In genomic region chr11:111691731-111692130, GRCh38 we compare ENCODE assay signal across 21 cellular contexts.
"Had no signal": no experiment of that assay in that cellular context is flagged by ENCODE, and none has a peak within 500 bp of the region (broad histone marks: within the 10 kb centered on the region; RNA-seq: fewer than 3 reads in every experiment).

No MANE protein-coding gene starts in this region.

- H3K4me3 Mint-ChIP-seq: activated naive CD4-positive, alpha-beta T cell treated with anti-CD3 and anti-CD28 coated beads for 36 hours; activated T-cell treated with anti-CD3 and anti-CD28 coated beads, Interleukin-2, amount 50 U/mL, for 4 hours; natural killer cell; stimulated activated effector memory CD8-positive, alpha-beta T cell treated with anti-CD3 and anti-CD28 coated beads, Interleukin-12 subunit alpha, Interleukin-12 subunit beta, amount 100 ng/mL, for 72 hours; T-helper 1 cell treated with Interleukin-12 subunit alpha and Interleukin-12 subunit beta and Interleukin-4 antibody, amounts not matched to agents 30 μg/mL and 1 μg/mL, for 36 hours had no signal

- ATAC-seq: activated T-cell treated with anti-CD3 and anti-CD28 coated beads, Interleukin-2, amount 50 U/mL, for 4 hours; left colon; lower lobe of right lung; natural killer cell; sciatic nerve; stimulated activated effector memory CD8-positive, alpha-beta T cell treated with anti-CD3 and anti-CD28 coated beads, Interleukin-12 subunit alpha, Interleukin-12 subunit beta, amount 100 ng/mL, for 72 hours; upper lobe of right lung had no signal

- H3K36me3 Mint-ChIP-seq: natural killer cell had no signal

- H3K36me3 ChIP-seq: prostate gland had no signal

- H3K9me3 ChIP-seq: lower lobe of right lung, prostate gland, stomach, testis, upper lobe of right lung had no signal

- H3K27ac ChIP-seq: hepatocyte, lower lobe of right lung, prostate gland, testis, upper lobe of right lung had no signal

- H3K27ac Mint-ChIP-seq: activated naive CD4-positive, alpha-beta T cell treated with anti-CD3 and anti-CD28 coated beads for 36 hours; natural killer cell; stimulated activated effector memory CD8-positive, alpha-beta T cell treated with anti-CD3 and anti-CD28 coated beads, Interleukin-12 subunit alpha, Interleukin-12 subunit beta, amount 100 ng/mL, for 72 hours; T-helper 1 cell treated with Interleukin-12 subunit alpha and Interleukin-12 subunit beta and Interleukin-4 antibody, amounts not matched to agents 30 μg/mL and 1 μg/mL, for 36 hours had no signal

- H3K4me1 Mint-ChIP-seq: natural killer cell; stimulated activated effector memory CD8-positive, alpha-beta T cell treated with anti-CD3 and anti-CD28 coated beads, Interleukin-12 subunit alpha, Interleukin-12 subunit beta, amount 100 ng/mL, for 72 hours had no signal

- DNase-seq: activated CD4-positive, alpha-beta T cell treated with anti-CD3 and anti-CD28 coated beads, Interleukin-2, amount 50 U/mL, for 1 hour; activated CD4-positive, CD25-positive, alpha-beta regulatory T cell treated with anti-CD3 and anti-CD28 coated beads, Interleukin-2, amount 50 U/mL, for 72 hours; activated CD8-positive, alpha-beta memory T cell treated with anti-CD3 and anti-CD28 coated beads, Interleukin-2, amount 50 U/mL, for 4 hours; activated naive CD4-positive, alpha-beta T cell treated with anti-CD3 and anti-CD28 coated beads for 36 hours; activated T-cell treated with anti-CD3 and anti-CD28 coated beads, Interleukin-2, amount 50 U/mL, for 4 hours; cerebellar nuclear complex; cortex of kidney; effector CD8-positive, alpha-beta T cell; left colon; lower lobe of right lung; natural killer cell; stimulated activated CD4-positive, alpha-beta T cell treated with anti-CD3 and anti-CD28 coated beads, Interleukin-4, amount 100 ng/mL, for 24 hours; stomach; testis; upper lobe of right lung had no signal

- H3K9me3 Mint-ChIP-seq: activated naive CD4-positive, alpha-beta T cell treated with anti-CD3 and anti-CD28 coated beads for 36 hours; activated T-cell treated with anti-CD3 and anti-CD28 coated beads, Interleukin-2, amount 50 U/mL, for 4 hours; natural killer cell; stimulated activated effector memory CD8-positive, alpha-beta T cell treated with anti-CD3 and anti-CD28 coated beads, Interleukin-12 subunit alpha, Interleukin-12 subunit beta, amount 100 ng/mL, for 72 hours; T-helper 1 cell treated with Interleukin-12 subunit alpha and Interleukin-12 subunit beta and Interleukin-4 antibody, amounts not matched to agents 30 μg/mL and 1 μg/mL, for 36 hours had no signal

- H3K27me3 ChIP-seq: hepatocyte, stomach, testis, upper lobe of right lung had no signal

- H3K4me3 ChIP-seq: hepatocyte, lower lobe of right lung, prostate gland, smooth muscle cell, stomach, testis, upper lobe of right lung had no signal

- H3K4me1 ChIP-seq: lower lobe of right lung, prostate gland, testis had no signal
